In genomic region chr19:51593969-51594773, GRCh38 we compare ENCODE assay signal across 8 cellular contexts.
DNase-seq lines count a peak whose midpoint lies in the region; ATAC-seq lines count a peak whose summit lies in the region.

No MANE protein-coding gene starts in this region.

- DNase-seq in Ammon's horn (ENCODE audit: low spot score) = peak; percentile 99
- DNase-seq in NCI-H69 (lab: John Stamatoyannopoulos, UW) = peak; percentile 99
- peak; percentile 94 for DNase-seq in activated CD4-positive, alpha-beta T cell treated with anti-CD3 and anti-CD28 coated beads, Interleukin-2, amount 50 U/mL, for 1 hour
- DNase-seq in dedifferentiated amniotic fluid mesenchymal stem cell (ENCODE audit: extremely low spot score) = peak; percentile 97
- peak; percentile 99 for DNase-seq in left kidney (ENCODE audit: low read depth, low spot score)
- peak; percentile 97 for DNase-seq in stimulated activated CD4-positive, alpha-beta T cell treated with anti-CD3 and anti-CD28 coated beads, Interleukin-1b, Interleukin-23, amount 100 ng/mL, for 48 hours

- ATAC-seq in GM19324 (IDR thresholded peaks at IDR 0.05; ENCODE audit: low FRiP score, unreplicated experiment) (peak; percentile 98), HG03460 (IDR thresholded peaks at IDR 0.05; ENCODE audit: unreplicated experiment) (peak; percentile 95)

Comparison
In these comparisons a context has a peak if more than half of its experiments do, and no peak if none do; other contexts are left out.
1. Peak in every context shown above with its lines: DNase-seq and ATAC-seq.